ENCODE assay signal across 15 cellular contexts in genomic region chr1:10031461-10031860, GRCh38. TPM values are rescaled to one million over a fixed set of nuclear protein-coding genes. Genes with fewer than 3 reads are reported as not detected.
A peak's percentile ranks its signal among the peaks of the same experiment; 100 is the strongest.
DNase-seq lines count a peak whose midpoint lies in the region; ATAC-seq and TF ChIP-seq lines count a peak whose summit lies in the region.
"Had no signal": no experiment of that assay in that cellular context is flagged by ENCODE, and none has a peak within 500 bp of the region (broad histone marks: within the 10 kb centered on the region; RNA-seq: fewer than 3 reads in every experiment).

No MANE protein-coding gene starts in this region.

- H3K9me3 Mint-ChIP-seq in nephron = no peaks in the 10 kb centered on the region
- no peaks in the 10 kb centered on the region for H3K9me3 Mint-ChIP-seq in activated CD8-positive, alpha-beta T cell treated with anti-CD3 and anti-CD28 coated beads for 36 hours
- H3K9me3 Mint-ChIP-seq: CD4-positive, alpha-beta memory T cell had no signal

- intact Hi-C loops in activated CD8-positive, alpha-beta T cell treated with anti-CD3 and anti-CD28 coated beads for 36 hours (cut with micrococcal nuclease) = loop anchor here (10.0 kb wide), 2 partner anchors 87 to 157 kb away; partner anchors contain the start of genes LZIC and NMNAT1
- intact Hi-C loops in esophagus squamous epithelium (cut with DNase I) = no loop called here

- no peaks in the 10 kb centered on the region for H3K27me3 Mint-ChIP-seq in nephron (ENCODE audit: low read depth)
- no peaks in the 10 kb centered on the region for H3K27me3 Mint-ChIP-seq in activated CD8-positive, alpha-beta T cell treated with anti-CD3 and anti-CD28 coated beads for 36 hours

- 95 to 96% methylated on average over 3 of the region's 3 CpGs for WGBS in esophagus squamous epithelium, 2 donors

- TF ChIP-seq POLR2A in esophagus squamous epithelium (IDR thresholded peaks at IDR 0.05) = no peak

- no peak overlapping the region for H3K27ac ChIP-seq in esophagus squamous epithelium

- H3K36me3 Mint-ChIP-seq in nephron (ENCODE audit: low read depth) = no peaks in the 10 kb centered on the region
- peaks cover 1% of the 10 kb centered on the region for H3K36me3 Mint-ChIP-seq in activated CD8-positive, alpha-beta T cell treated with anti-CD3 and anti-CD28 coated beads for 36 hours (ENCODE audit: low read depth)

- no peaks in the 10 kb centered on the region for H3K27me3 ChIP-seq in esophagus squamous epithelium
- H3K27me3 ChIP-seq: stomach had no signal

- H3K9me3 ChIP-seq in esophagus squamous epithelium = no peaks in the 10 kb centered on the region
- H3K9me3 ChIP-seq: stomach had no signal

- no peak for ATAC-seq in activated CD8-positive, alpha-beta T cell treated with anti-CD3 and anti-CD28 coated beads for 36 hours

- peaks cover 12 to 39% (median 15%) of the 10 kb centered on the region in 3 donors for H3K4me1 ChIP-seq in esophagus squamous epithelium

- CTCF ChIA-PET in activated CD8-positive, alpha-beta T cell treated with anti-CD3 and anti-CD28 coated beads for 36 hours (lab: Charles Lee) = no interaction called here

- peak overlapping the region; percentile 46 to 70 (median 69) for H3K4me3 Mint-ChIP-seq in nephron
- H3K4me3 Mint-ChIP-seq in activated CD8-positive, alpha-beta T cell treated with anti-CD3 and anti-CD28 coated beads for 36 hours = no peak overlapping the region

- H3K4me3 ChIP-seq in cardiac fibroblast (replicated peaks in 1 of 2; ENCODE audit: low read depth in 2 of 2, low read length in 2 of 2) (no peak overlapping the region), esophagus squamous epithelium (no peak overlapping the region)

- no peaks in the 10 kb centered on the region for H3K36me3 ChIP-seq in esophagus squamous epithelium

- DNase-seq in EH (ENCODE audit: low read depth) = peak; percentile 88
- DNase-seq in M059J (ENCODE audit: low read depth) = peak; percentile 57
- DNase-seq in cardiac fibroblast (ENCODE audit: low read depth in 2 of 2) = peak; percentile 65 to 76
- DNase-seq in activated CD8-positive, alpha-beta T cell treated with anti-CD3 and anti-CD28 coated beads for 36 hours = no peak
- DNase-seq in esophagus squamous epithelium (lab: John Stamatoyannopoulos, UW) = no peak
- DNase-seq in cerebellum (ENCODE audit: low spot score) = no peak
- DNase-seq in stimulated activated CD4-positive, alpha-beta T cell treated with anti-CD3 and anti-CD28 coated beads, Interleukin-15, amount 100 ng/mL, for 24 hours = no peak
- DNase-seq: activated CD4-positive, alpha-beta T cell treated with anti-CD3 and anti-CD28 coated beads, Interleukin-2, amount 50 U/mL, for 4 hours; activated gamma-delta T cell; caudate nucleus; CD4-positive, alpha-beta memory T cell; stomach; T-helper 2 cell had no signal

- no peak for TF ChIP-seq CTCF in cardiac fibroblast (IDR thresholded peaks at IDR 0.05; ENCODE audit: low read depth, low read length)
- TF ChIP-seq CTCF in nephron (IDR thresholded peaks at IDR 0.05; ENCODE audit: unreplicated experiment in 3 of 3) = no peak
- TF ChIP-seq CTCF in activated CD8-positive, alpha-beta T cell treated with anti-CD3 and anti-CD28 coated beads for 36 hours (IDR thresholded peaks at IDR 0.05) = no peak
- no peak for TF ChIP-seq CTCF in esophagus squamous epithelium (IDR thresholded peaks at IDR 0.05)

- H3K4me1 Mint-ChIP-seq in nephron = peaks cover 32% of the 10 kb centered on the region
- H3K4me1 Mint-ChIP-seq in activated CD8-positive, alpha-beta T cell treated with anti-CD3 and anti-CD28 coated beads for 36 hours (ENCODE audit: low read depth) = peaks cover 18% of the 10 kb centered on the region

- peak overlapping the region; percentile 57 to 81 (median 67) for H3K27ac Mint-ChIP-seq in nephron
- H3K27ac Mint-ChIP-seq in activated CD8-positive, alpha-beta T cell treated with anti-CD3 and anti-CD28 coated beads for 36 hours = no peak overlapping the region

- POLR2A ChIA-PET in activated CD8-positive, alpha-beta T cell treated with anti-CD3 and anti-CD28 coated beads for 36 hours (lab: Charles Lee) = no interaction called here

RNA-seq across cellular contexts. Expression of gene UBE4B, which starts 1.3 kb away (rescaled TPM):
- total RNA-seq in M059J (2014; rRNA removed; shearing (Covaris generic)) = 24.4 and 27.2 TPM in 2 replicates
- 10 to 100 TPM; 21.0 to 26.2 TPM for total RNA-seq in activated CD8-positive, alpha-beta T cell treated with anti-CD3 and anti-CD28 coated beads for 36 hours
- total RNA-seq in esophagus squamous epithelium (10 to 100 TPM; 37.5 to 60.3 (median 51.3) TPM), cerebellum (38.0 TPM)

RNA-seq across cellular contexts. Expression of gene RBP7, which starts 34.4 kb away (rescaled TPM):
- total RNA-seq in M059J (2014; rRNA removed; shearing (Covaris generic)) = 1.5 TPM in 1 of 2 replicates, not detected in the other
- not detected for total RNA-seq in activated CD8-positive, alpha-beta T cell treated with anti-CD3 and anti-CD28 coated beads for 36 hours
- total RNA-seq in esophagus squamous epithelium = 10 to 100 TPM; 10.4 to 29.2 (median 21.3) TPM
- total RNA-seq in cerebellum = not detected
- total RNA-seq: CD4-positive, alpha-beta memory T cell; OCI-LY7 had no signal

Comparison
In these comparisons a context has a peak if more than half of its experiments do, and no peak if none do; other contexts are left out.
1. DNase-seq: peak in EH (single experiment), M059J (single experiment) and cardiac fibroblast (2 of 2); none in activated CD8-positive, alpha-beta T cell treated with anti-CD3 and anti-CD28 coated beads for 36 hours (single experiment), esophagus squamous epithelium (single experiment), cerebellum (single experiment) and stimulated activated CD4-positive, alpha-beta T cell treated with anti-CD3 and anti-CD28 coated beads, Interleukin-15, amount 100 ng/mL, for 24 hours (single experiment).